ENCODE assay signal across 27 cellular contexts in genomic region chr4:53068755-53069154, GRCh38.
DNase-seq lines count a peak whose midpoint lies in the region; ATAC-seq and TF ChIP-seq lines count a peak whose summit lies in the region.
"Had no signal": no experiment of that assay in that cellular context is flagged by ENCODE, and none has a peak within 500 bp of the region (broad histone marks: within the 10 kb centered on the region; RNA-seq: fewer than 3 reads in every experiment).

No MANE protein-coding gene starts in this region.

- peaks cover 6% of the 10 kb centered on the region for H3K4me1 Mint-ChIP-seq in Caco-2 (ENCODE audit: low read depth, unreplicated experiment)

- no peak overlapping the region for H3K4me3 ChIP-seq in IMR-90 (ENCODE audit: insufficient read depth, low read depth, low read length)
- no peak overlapping the region for H3K4me3 ChIP-seq in Caco-2 (ENCODE audit: low read depth, low read length)
- H3K4me3 ChIP-seq in ascending aorta = no peak overlapping the region
- H3K4me3 ChIP-seq: body of pancreas, heart left ventricle, prostate gland had no signal

- TF ChIP-seq CTCF in IMR-90 (conservative IDR thresholded peaks at IDR 0.05; ENCODE audit: low read depth, low read length) (no peak), Caco-2 (IDR thresholded peaks at IDR 0.05; ENCODE audit: insufficient read depth in 1 of 2, low read depth in 1 of 2, low read length in 1 of 2, severe bottlenecking in 1 of 2, unreplicated experiment in 1 of 2) (no peak), ascending aorta (IDR thresholded peaks at IDR 0.05) (no peak)

- no peaks in the 10 kb centered on the region for H4K20me1 ChIP-seq in IMR-90 (ENCODE audit: insufficient read depth, low read length)

- H3K9me3 Mint-ChIP-seq in Caco-2 (ENCODE audit: unreplicated experiment) = no peaks in the 10 kb centered on the region
- H3K9me3 Mint-ChIP-seq: H9 had no signal

- H3K36me3 ChIP-seq in IMR-90 (ENCODE audit: control insufficient read depth, insufficient read depth, low read length) (no peaks in the 10 kb centered on the region), Caco-2 (ENCODE audit: control insufficient read depth, insufficient read depth, low read length) (no peaks in the 10 kb centered on the region), ascending aorta (no peaks in the 10 kb centered on the region)
- H3K36me3 ChIP-seq: heart left ventricle, neutrophil, prostate gland had no signal

- no peak overlapping the region for H2AFZ ChIP-seq in IMR-90 (replicated peaks; ENCODE audit: low read length, poor library complexity)

- dilution Hi-C loops in IMR-90 (cut with HindIII; ENCODE audit: low sequenced_read_pairs, unreplicated experiment) = no loop called here

- POLR2A ChIA-PET in IMR-90 (lab: Charles Lee; ENCODE audit: unreplicated experiment) = no interaction called here
- POLR2A ChIA-PET in Caco-2 (lab: Charles Lee) = no interaction called here

- H2BK5ac ChIP-seq in IMR-90 (ENCODE audit: low read depth, low read length, poor library complexity, severe bottlenecking) = no peak overlapping the region

- H2BK120ac ChIP-seq in IMR-90 (ENCODE audit: low read depth, low read length) = no peak overlapping the region

- H3K18ac ChIP-seq in IMR-90 (ENCODE audit: low read depth, low read length) = no peak overlapping the region

- H2AK5ac ChIP-seq in IMR-90 (ENCODE audit: low read depth, low read length) = no peak overlapping the region

- peaks cover 4% of the 10 kb centered on the region for H3K36me3 Mint-ChIP-seq in Caco-2 (ENCODE audit: insufficient read depth, unreplicated experiment)

- no peak overlapping the region for H3K27ac Mint-ChIP-seq in Caco-2 (ENCODE audit: unreplicated experiment)
- H3K27ac Mint-ChIP-seq: activated CD4-positive, alpha-beta T cell treated with anti-CD3 and anti-CD28 coated beads for 36 hours; activated CD8-positive, alpha-beta T cell treated with anti-CD3 and anti-CD28 coated beads, Interleukin-2, amount 10 ng/mL, durations not matched to agents 7 days and 5 days; activated naive CD4-positive, alpha-beta T cell treated with anti-CD3 and anti-CD28 coated beads, Interleukin-2, amount 50 U/mL, for 72 hours; CD4-positive, CD25-positive, alpha-beta regulatory T cell; H9; T-helper 2 cell treated with Interferon-gamma antibody and Interleukin-4, amounts not matched to agents 5 μg/mL and 100 μg/mL, for 36 hours had no signal

- H3K4me2 ChIP-seq in IMR-90 (ENCODE audit: low read depth, low read length) = peak overlapping the region; percentile 41; the same call in 1 of the 2 replicates

- no peak overlapping the region for H3K9ac ChIP-seq in IMR-90 (ENCODE audit: low read depth, low read length)

- ATAC-seq in IMR-90 (ENCODE audit: low read depth) (no peak), left lobe of liver (peak; percentile 19)
- ATAC-seq: activated CD4-positive, alpha-beta T cell treated with anti-CD3 and anti-CD28 coated beads for 36 hours; activated CD8-positive, alpha-beta T cell treated with anti-CD3 and anti-CD28 coated beads, Interleukin-2, amount 10 ng/mL, durations not matched to agents 7 days and 5 days; activated naive CD4-positive, alpha-beta T cell treated with anti-CD3 and anti-CD28 coated beads, Interleukin-2, amount 50 U/mL, for 72 hours; body of pancreas; heart left ventricle; stimulated activated naive CD8-positive, alpha-beta T cell treated with anti-CD3 and anti-CD28 coated beads, Interleukin-15, Interleukin-2, amounts not matched to agents 100 U/mL and 50 U/mL, for 24 hours had no signal

- no peak overlapping the region for H3K23ac ChIP-seq in IMR-90 (ENCODE audit: low read depth, low read length)

- CTCF ChIA-PET in IMR-90 (lab: Yijun Ruan, JAX) = no interaction called here
- CTCF ChIA-PET in Caco-2 (lab: Charles Lee) = interaction anchor here (1.0 kb wide), 1 partner anchor 19 kb away, joined by 3 read pairs; no protein-coding TSS in a partner anchor

- H3K27me3 Mint-ChIP-seq in Caco-2 (ENCODE audit: insufficient read depth, unreplicated experiment) = no peaks in the 10 kb centered on the region
- H3K27me3 Mint-ChIP-seq: activated CD4-positive, alpha-beta T cell treated with anti-CD3 and anti-CD28 coated beads for 36 hours; CD4-positive, CD25-positive, alpha-beta regulatory T cell had no signal

- H3K9me3 ChIP-seq in IMR-90 (ENCODE audit: control insufficient read depth, insufficient read depth, low read length) (no peaks in the 10 kb centered on the region), Caco-2 (no peaks in the 10 kb centered on the region), ascending aorta (no peaks in the 10 kb centered on the region)
- H3K9me3 ChIP-seq: body of pancreas, neutrophil, prostate gland had no signal

- no peak overlapping the region for H3K4me3 Mint-ChIP-seq in Caco-2 (ENCODE audit: unreplicated experiment)
- H3K4me3 Mint-ChIP-seq: activated CD4-positive, alpha-beta T cell treated with anti-CD3 and anti-CD28 coated beads for 36 hours; activated CD8-positive, alpha-beta T cell treated with anti-CD3 and anti-CD28 coated beads, Interleukin-2, amount 10 ng/mL, durations not matched to agents 7 days and 5 days; CD4-positive, CD25-positive, alpha-beta regulatory T cell; H9; T-helper 2 cell treated with Interferon-gamma antibody and Interleukin-4, amounts not matched to agents 5 μg/mL and 100 μg/mL, for 36 hours had no signal

- in situ Hi-C loops in IMR-90 (cut with MboI; ENCODE audit: low sequenced_read_pairs) = no loop called here

- no peak overlapping the region for H3K56ac ChIP-seq in IMR-90 (ENCODE audit: extremely low read depth, insufficient read depth, low read length)

- DNase-seq in A172 (ENCODE audit: low spot score) = peak; percentile 50
- DNase-seq in IMR-90 = peak; percentile 37
- peak; percentile 18 for DNase-seq in amniotic epithelial cell (ENCODE audit: low read depth)
- DNase-seq in left lobe of liver (ENCODE audit: low spot score) = no peak
- DNase-seq in ecto neural progenitor cell (ENCODE audit: low spot score) = no peak
- DNase-seq in Caco-2 = no peak
- DNase-seq in amniotic stem cell (lab: John Stamatoyannopoulos, UW) = no peak
- no peak for DNase-seq in ascending aorta (ENCODE audit: low spot score in 2 of 2)
- DNase-seq: 8988T; activated CD4-positive, alpha-beta T cell treated with anti-CD3 and anti-CD28 coated beads for 36 hours; activated CD8-positive, alpha-beta T cell treated with anti-CD3 and anti-CD28 coated beads, Interleukin-2, amount 10 ng/mL, durations not matched to agents 7 days and 5 days; body of pancreas; CD4-positive, CD25-positive, alpha-beta regulatory T cell; cerebellar nuclear complex; DMS 273 treated with DMSO at 0.1 percent for 48 hours; H9; heart left ventricle; KBM-7; MM.1S; NCI-H1436 treated with DMSO at 0.1 percent for 48 hours; NCI-H446 treated with DMSO at 0.1 percent for 48 hours; Right ventricle myocardium superior; stimulated activated naive CD8-positive, alpha-beta T cell treated with anti-CD3 and anti-CD28 coated beads, Interleukin-15, Interleukin-2, amounts not matched to agents 100 U/mL and 50 U/mL, for 24 hours had no signal

- no peak overlapping the region for H2AK9ac ChIP-seq in IMR-90 (replicated peaks; ENCODE audit: low read depth, low read length, poor library complexity)

- no peak overlapping the region for H4K91ac ChIP-seq in IMR-90 (ENCODE audit: insufficient read depth, low read depth, low read length)

- H2BK15ac ChIP-seq in IMR-90 (ENCODE audit: low read depth, low read length) = no peak overlapping the region

- H4K8ac ChIP-seq in IMR-90 (ENCODE audit: low read depth in 2 of 2, low read length in 2 of 2) = no peak overlapping the region

- no peaks in the 10 kb centered on the region for H3K9me1 ChIP-seq in IMR-90 (ENCODE audit: insufficient read depth, low read length)

- peaks cover 2% of the 10 kb centered on the region; the same call in 1 of the 2 replicates for H3K4me1 ChIP-seq in IMR-90 (ENCODE audit: control insufficient read depth, insufficient read depth, low read length)
- peaks cover 5% of the 10 kb centered on the region; the same call in 1 of the 2 replicates for H3K4me1 ChIP-seq in Caco-2
- no peaks in the 10 kb centered on the region for H3K4me1 ChIP-seq in ascending aorta
- H3K4me1 ChIP-seq: heart left ventricle, prostate gland had no signal

- no peaks in the 10 kb centered on the region for H3K79me1 ChIP-seq in IMR-90 (ENCODE audit: low read depth in 1 of 2, low read length in 2 of 2)

- no peak overlapping the region for H2BK20ac ChIP-seq in IMR-90 (ENCODE audit: low read depth, low read length)

- no CpG with 5 or more reads among the region's 2 CpGs for WGBS in IMR-90 (ENCODE audit: extremely low coverage in 2 of 2, insufficient read length in 1 of 2), 2 experiments

- no peak overlapping the region for H3K14ac ChIP-seq in IMR-90 (replicated peaks; ENCODE audit: low read depth, low read length)

- no peak for TF ChIP-seq POLR2A in IMR-90 (IDR thresholded peaks at IDR 0.05; ENCODE audit: low read depth, low read length)

- intact Hi-C loops in IMR-90 (cut with micrococcal nuclease) (no loop called here), Caco-2 (cut with micrococcal nuclease; ENCODE audit: unreplicated experiment) (no loop called here), ascending aorta (cut with DNase I) (no loop called here)

- H3K27ac ChIP-seq in IMR-90 (ENCODE audit: insufficient read depth, low read length) (no peak overlapping the region), ascending aorta (no peak overlapping the region)
- H3K27ac ChIP-seq: body of pancreas, heart left ventricle, neutrophil, prostate gland had no signal

- TF ChIP-seq RAD21 in IMR-90 (IDR thresholded peaks at IDR 0.05; ENCODE audit: low read length) = no peak

- BruUV-seq in IMR-90 (replicated peaks; lab: Mats Ljungman, UMichigan) (no TSS peak), Caco-2 (replicated peaks; lab: Mats Ljungman, UMichigan) (no TSS peak)

- H3K4ac ChIP-seq in IMR-90 (ENCODE audit: low read depth, low read length) = no peak overlapping the region

- no peaks in the 10 kb centered on the region for H3K27me3 ChIP-seq in IMR-90 (ENCODE audit: control insufficient read depth, insufficient read depth, low read length)
- no peaks in the 10 kb centered on the region for H3K27me3 ChIP-seq in Caco-2 (replicated peaks; ENCODE audit: control insufficient read depth, insufficient read depth, low read length)
- no peaks in the 10 kb centered on the region for H3K27me3 ChIP-seq in ascending aorta
- H3K27me3 ChIP-seq: body of pancreas, heart left ventricle, neutrophil had no signal

- H4K5ac ChIP-seq in IMR-90 (ENCODE audit: low read depth, low read length) = no peak overlapping the region

TF ChIP-seq in IMR-90, 13 proteins besides CTCF, POLR2A, EP300 and RAD21 (continues in another document):
- no peak for TF ChIP-seq MAZ (IDR thresholded peaks at IDR 0.05; ENCODE audit: borderline replicate concordance, low read depth, low read length)
- TF ChIP-seq MAFK (IDR thresholded peaks at IDR 0.05; ENCODE audit: low read depth, low read length) = no peak
- TF ChIP-seq CHD1 (IDR thresholded peaks at IDR 0.05; ENCODE audit: low read depth, low read length) = no peak
- TF ChIP-seq RCOR1 (IDR thresholded peaks at IDR 0.05; ENCODE audit: insufficient replicate concordance, low read length) = no peak
- no peak for TF ChIP-seq FOS (IDR thresholded peaks at IDR 0.05; ENCODE audit: low read depth, low read length)
- no peak for TF ChIP-seq NFE2L2 (IDR thresholded peaks at IDR 0.05; ENCODE audit: low read depth, low read length)
- no peak for TF ChIP-seq RFX5 (IDR thresholded peaks at IDR 0.05; ENCODE audit: low read depth, low read length)
- TF ChIP-seq BHLHE40 (IDR thresholded peaks at IDR 0.05; ENCODE audit: low read depth, low read length) = no peak

Comparison
In these comparisons a context has a peak if more than half of its experiments do, and no peak if none do; other contexts are left out.
1. DNase-seq: peak in A172 (single experiment), IMR-90 (single experiment) and amniotic epithelial cell (single experiment); none in left lobe of liver (single experiment), ecto neural progenitor cell (single experiment), Caco-2 (0 of 2), amniotic stem cell (single experiment) and ascending aorta (0 of 2).